32 cellular contexts compared by ENCODE assay signal in the genomic region with DNA sequence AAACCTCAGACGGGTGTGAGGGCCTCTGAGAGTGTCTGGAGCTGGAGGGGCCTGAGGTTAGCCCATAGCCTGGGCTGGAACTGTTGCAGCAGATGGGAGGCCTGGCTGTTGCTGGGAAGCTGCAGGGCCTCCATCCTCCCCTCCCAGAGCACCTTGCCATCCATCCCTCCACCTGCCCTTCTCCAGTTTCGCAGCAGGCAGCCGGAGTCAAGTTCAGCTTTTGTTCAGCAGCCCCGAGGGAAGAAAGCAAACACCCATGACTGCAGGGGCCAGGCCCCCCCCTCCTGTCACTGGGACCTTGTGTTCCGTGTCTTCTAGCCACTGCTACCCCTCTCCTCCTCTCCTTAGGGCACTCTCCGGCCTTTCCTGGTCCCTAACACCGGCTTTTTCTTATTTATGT. TPM values are rescaled to one million over a fixed set of nuclear protein-coding genes. Genes with fewer than 3 reads are reported as not detected.
DNase-seq lines count a peak whose midpoint lies in the region; ATAC-seq and TF ChIP-seq lines count a peak whose summit lies in the region.
"Had no signal": no experiment of that assay in that cellular context is flagged by ENCODE, and none has a peak within 500 bp of the region (broad histone marks: within the 10 kb centered on the region; RNA-seq: fewer than 3 reads in every experiment).

No MANE protein-coding gene starts in this region.

- H3F3A ChIP-seq in neural progenitor cell (ENCODE audit: low read depth) = peaks cover 6% of the 10 kb centered on the region

- H3K4me3 ChIP-seq in neural progenitor cell (no peak overlapping the region), tibial artery (no peak overlapping the region)
- H3K4me3 ChIP-seq: left ventricle myocardium inferior, thoracic aorta had no signal

- TF ChIP-seq CTCF in neural progenitor cell (IDR thresholded peaks at IDR 0.05) = no peak
- no peak for TF ChIP-seq CTCF in tibial artery (IDR thresholded peaks at IDR 0.05)

- no peaks in the 10 kb centered on the region for H4K20me1 ChIP-seq in neural progenitor cell (ENCODE audit: low read depth)

- no peaks in the 10 kb centered on the region for H3K4me1 ChIP-seq in neural progenitor cell
- no peaks in the 10 kb centered on the region for H3K4me1 ChIP-seq in tibial artery
- H3K4me1 ChIP-seq: left ventricle myocardium inferior had no signal

- H3K27me3 Mint-ChIP-seq in neural progenitor cell (ENCODE audit: insufficient read depth, low read depth) (peaks cover 21% of the 10 kb centered on the region), T-cell (peaks cover 17 to 31% of the 10 kb centered on the region in 2 donors)

- no peak for ATAC-seq in T-cell (replicated peaks in 1 of 4)
- ATAC-seq: esophagus mucosa, right cardiac atrium had no signal

- H3K9ac ChIP-seq in neural progenitor cell = no peak overlapping the region
- H3K9ac ChIP-seq: KMS-11 had no signal

- peaks cover 12% of the 10 kb centered on the region for H3K4me1 Mint-ChIP-seq in neural progenitor cell
- peaks cover 0 to 4% (median 2%) of the 10 kb centered on the region in 3 donors for H3K4me1 Mint-ChIP-seq in T-cell
- H3K4me1 Mint-ChIP-seq: endodermal cell had no signal

- H3K4me2 ChIP-seq in neural progenitor cell = no peak overlapping the region
- H3K4me2 ChIP-seq: KMS-11 had no signal

- H3K27me3 ChIP-seq in neural progenitor cell (peaks cover 21% of the 10 kb centered on the region), tibial artery (peaks cover 0 to 68% of the 10 kb centered on the region in 2 donors)

- H3K9me3 Mint-ChIP-seq in neural progenitor cell = no peaks in the 10 kb centered on the region
- H3K9me3 Mint-ChIP-seq in T-cell = no peaks in the 10 kb centered on the region
- H3K9me3 Mint-ChIP-seq: central memory CD8-positive, alpha-beta T cell; dendritic cell treated with granulocyte-macrophage colony-stimulating factor and Interleukin-4, amounts not matched to agents 40 ng/mL and 50 ng/mL, for 4 days; endodermal cell; H9; stimulated activated naive CD8-positive, alpha-beta T cell treated with anti-CD3 and anti-CD28 coated beads, Interleukin-15, Interleukin-2, amounts not matched to agents 100 ng/mL and 50 ng/mL, for 24 hours had no signal

- H3K9me3 ChIP-seq in neural progenitor cell (ENCODE audit: low read depth) (no peaks in the 10 kb centered on the region), tibial artery (no peaks in the 10 kb centered on the region)
- H3K9me3 ChIP-seq: left ventricle myocardium inferior, thoracic aorta had no signal

- no peaks in the 10 kb centered on the region for H3K79me2 ChIP-seq in neural progenitor cell (ENCODE audit: low read depth)

- H3K4me3 Mint-ChIP-seq in neural progenitor cell (no peak overlapping the region), T-cell (no peak overlapping the region)
- H3K4me3 Mint-ChIP-seq: central memory CD8-positive, alpha-beta T cell; dendritic cell treated with granulocyte-macrophage colony-stimulating factor and Interleukin-4, amounts not matched to agents 40 ng/mL and 50 ng/mL, for 4 days; endodermal cell; H9; stimulated activated naive CD8-positive, alpha-beta T cell treated with anti-CD3 and anti-CD28 coated beads, Interleukin-15, Interleukin-2, amounts not matched to agents 100 ng/mL and 50 ng/mL, for 24 hours had no signal

- no peak overlapping the region for H2AFZ ChIP-seq in neural progenitor cell (replicated peaks)

- intact Hi-C loops in tibial artery (cut with DNase I; ENCODE audit: low total_unique reads) = no loop called here

- H3K27ac Mint-ChIP-seq in neural progenitor cell (peak overlapping the region; percentile 25), T-cell (no peak overlapping the region)
- H3K27ac Mint-ChIP-seq: dendritic cell treated with granulocyte-macrophage colony-stimulating factor and Interleukin-4, amounts not matched to agents 40 ng/mL and 50 ng/mL, for 4 days; endodermal cell; H9; stimulated activated naive CD8-positive, alpha-beta T cell treated with anti-CD3 and anti-CD28 coated beads, Interleukin-15, Interleukin-2, amounts not matched to agents 100 ng/mL and 50 ng/mL, for 24 hours had no signal

- POLR2A ChIA-PET in T-cell (lab: Charles Lee) = no interaction called here

- no peaks in the 10 kb centered on the region for H3K36me3 Mint-ChIP-seq in neural progenitor cell
- H3K36me3 Mint-ChIP-seq in T-cell = no peaks in the 10 kb centered on the region

- H3K36me3 ChIP-seq in neural progenitor cell (no peaks in the 10 kb centered on the region), tibial artery (no peaks in the 10 kb centered on the region)
- H3K36me3 ChIP-seq: left ventricle myocardium inferior, thoracic aorta had no signal

- CTCF ChIA-PET in T-cell (lab: Charles Lee) = no interaction called here

- no peak overlapping the region for H3K27ac ChIP-seq in neural progenitor cell
- H3K27ac ChIP-seq in caudate nucleus (ENCODE audit: low read depth, low read length) = no peak overlapping the region
- H3K27ac ChIP-seq in tibial artery = no peak overlapping the region
- H3K27ac ChIP-seq: KMS-11, left ventricle myocardium inferior, thoracic aorta had no signal

- DNase-seq in DMS53 (lab: John Stamatoyannopoulos, UW) (peak; percentile 28), DMS53 treated with DMSO at 0.1 percent for 48 hours (lab: John Stamatoyannopoulos, UW; ENCODE audit: unreplicated experiment) (no peak), NCI-H2081 (lab: John Stamatoyannopoulos, UW) (peak; percentile 41 to 65), NCI-H345 (lab: John Stamatoyannopoulos, UW) (peak; percentile 90), neural progenitor cell (ENCODE audit: low spot score) (no peak), caudate nucleus (lab: John Stamatoyannopoulos, UW) (no peak), tibial artery (no peak), T-cell (no peak)
- DNase-seq: activated CD4-positive, alpha-beta T cell treated with anti-CD3 and anti-CD28 coated beads, Interleukin-2, amount 50 U/mL, for 48 hours; activated CD4-positive, CD25-positive, alpha-beta regulatory T cell treated with anti-CD3 and anti-CD28 coated beads, Interleukin-2, amount 50 U/mL, for 72 hours; activated CD8-positive, alpha-beta memory T cell treated with anti-CD3 and anti-CD28 coated beads, Interleukin-2, amount 50 U/mL, for 4 hours; activated naive CD4-positive, alpha-beta T cell; endodermal cell; H9; head of caudate nucleus; left ventricle myocardium inferior; MM.1S; NCI-H1694 treated with DMSO at 0.1 percent for 48 hours; posterior cingulate gyrus; stimulated activated CD4-positive, alpha-beta T cell treated with anti-CD3 and anti-CD28 coated beads, Interleukin-1b, Interleukin-23, amount 100 ng/mL, for 48 hours; T-helper 2 cell had no signal

RNA-seq across cellular contexts. Expression of gene ANKRD24, which starts 8.6 kb away (rescaled TPM):
- total RNA-seq in neural progenitor cell (ENCODE audit: low replicate concordance) (0.15 and 2.3 TPM in 2 replicates), T-cell (1 to 10 TPM in 3 of 5 donors, under 1 TPM in 2; 0.79 to 2.2 (median 1.3) TPM)

RNA-seq across cellular contexts. Expression of gene SIRT6, which starts 8.7 kb away (rescaled TPM):
- total RNA-seq in neural progenitor cell (ENCODE audit: low replicate concordance) (20.1 and 27.6 TPM in 2 replicates), T-cell (10 to 100 TPM; 19.9 to 35.7 (median 30.0) TPM)

RNA-seq across cellular contexts. Expression of gene CREB3L3, which starts 37.6 kb away (rescaled TPM):
- total RNA-seq in neural progenitor cell (ENCODE audit: low replicate concordance) (0.06 TPM in 1 of 2 replicates, not detected in the other), T-cell (under 1 TPM in 1 of 5 donors, not detected in 4; 0.16 TPM)
- total RNA-seq: A172, esophagus mucosa, fibroblast of villous mesenchyme, G401, left ventricle myocardium inferior, myocyte, right cardiac atrium, thoracic aorta had no signal

RNA-seq across cellular contexts. Expression of gene EBI3, which starts 38.3 kb away (rescaled TPM):
- not detected in 2 replicates for total RNA-seq in neural progenitor cell (ENCODE audit: low replicate concordance)
- total RNA-seq in T-cell = under 1 TPM in 3 of 5 donors, not detected in 2; 0.38 to 0.92 (median 0.79) TPM
- total RNA-seq: endodermal cell had no signal

RNA-seq across cellular contexts. Expression of gene YJU2, which starts 55.8 kb away (rescaled TPM):
- total RNA-seq in neural progenitor cell (ENCODE audit: low replicate concordance) (8.7 and 17.5 TPM in 2 replicates), T-cell (10 to 100 TPM; 28.4 to 37.4 (median 35.2) TPM)

Comparison
In these comparisons a context has a peak if more than half of its experiments do, and no peak if none do; other contexts are left out.
1. DNase-seq: peak in DMS53 (single experiment), NCI-H2081 (2 of 2) and NCI-H345 (single experiment); none in DMS53 treated with DMSO at 0.1 percent for 48 hours (single experiment), neural progenitor cell (single experiment), caudate nucleus (0 of 61), tibial artery (0 of 2) and T-cell (0 of 34).